23 cellular contexts compared by ENCODE assay signal in genomic region chr20:10616212-10616611, GRCh38.
"Had no signal": no experiment of that assay in that cellular context is flagged by ENCODE, and none has a peak within 500 bp of the region (broad histone marks: within the 10 kb centered on the region; RNA-seq: fewer than 3 reads in every experiment).

No MANE protein-coding gene starts in this region.

- H3K9me3 ChIP-seq: colonic mucosa, esophagus muscularis mucosa, gastroesophageal sphincter, heart left ventricle, left lung, lower lobe of right lung, mucosa of descending colon had no signal

- H3K4me1 ChIP-seq: colonic mucosa, gastroesophageal sphincter, left lung, lower lobe of right lung had no signal

- H2AFZ ChIP-seq: hepatocyte had no signal

- H3K27ac ChIP-seq: colonic mucosa, esophagus muscularis mucosa, foreskin keratinocyte, gastroesophageal sphincter, heart left ventricle, hepatocyte, left lung, lower lobe of right lung had no signal

- H3K4me3 ChIP-seq: colonic mucosa, esophagus muscularis mucosa, gastroesophageal sphincter, heart left ventricle, hepatocyte, left lung, lower lobe of right lung, mucosa of descending colon had no signal

- H3K36me3 ChIP-seq: colonic mucosa, esophagus muscularis mucosa, gastroesophageal sphincter, left lung, lower lobe of right lung had no signal

- DNase-seq: colonic mucosa; cortex of kidney; effector CD8-positive, alpha-beta T cell; effector memory CD8-positive, alpha-beta T cell; endodermal cell; foreskin keratinocyte; heart left ventricle; hypothalamus; immature natural killer cell; left cardiac atrium; left lung; left ventricle myocardium superior; lower lobe of right lung; mesenchymal stem cell; mucosa of descending colon; naive B cell had no signal

- H3K4me2 ChIP-seq: hepatocyte had no signal

- FAIRE-seq: endometrium, endothelial cell of umbilical vein, frontal cortex, keratinocyte had no signal

- ATAC-seq: effector memory CD8-positive, alpha-beta T cell; foreskin keratinocyte; gastroesophageal sphincter; heart left ventricle; left cardiac atrium; left lung; left ventricle myocardium superior; lower lobe of right lung; mucosa of descending colon had no signal

- H3K27me3 ChIP-seq: colonic mucosa, esophagus muscularis mucosa, foreskin keratinocyte, gastroesophageal sphincter, heart left ventricle, hepatocyte, left lung had no signal
